In genomic region chr3:15646924-15647511, GRCh38 we compare ENCODE assay signal across 8 cellular contexts. TPM values are rescaled to one million over a fixed set of nuclear protein-coding genes. Genes with fewer than 3 reads are reported as not detected.
DNase-seq lines count a peak whose midpoint lies in the region; ATAC-seq and TF ChIP-seq lines count a peak whose summit lies in the region.

No MANE protein-coding gene starts in this region.

- peaks cover 36% of the 10 kb centered on the region for H3K4me1 Mint-ChIP-seq in T-helper 17 cell

- H3K27me3 ChIP-seq in sigmoid colon: no peaks in the 10 kb centered on the region

- no peak for TF ChIP-seq POLR2A in sigmoid colon (IDR thresholded peaks at IDR 0.05)

- WGBS in sigmoid colon, 2 donors: 64 to 83% methylated on average over 13 of the region's 13 CpGs

- H3K27ac ChIP-seq in sigmoid colon: peak overlapping the region; percentile 77 to 83 (median 82)

- H3K4me3 ChIP-seq in fibroblast of the aortic adventitia (ENCODE audit: low read depth, low read length) (peak overlapping the region; percentile 3), sigmoid colon (no peak overlapping the region)

- TF ChIP-seq EP300 in sigmoid colon (IDR thresholded peaks at IDR 0.05): peak in 2 of 4 donors; percentile 7 to 20

- no peak for TF ChIP-seq CTCF in fibroblast of the aortic adventitia (IDR thresholded peaks at IDR 0.05; ENCODE audit: insufficient read depth, low read length)
- TF ChIP-seq CTCF in sigmoid colon (IDR thresholded peaks at IDR 0.05): no peak

- intact Hi-C loops in sigmoid colon (cut with DNase I): loop anchor here (5.0 kb wide), 1 partner anchor 90 kb away; no protein-coding TSS in a partner anchor

- no peaks in the 10 kb centered on the region for H3K27me3 Mint-ChIP-seq in T-helper 17 cell

- peak overlapping the region; percentile 81 for H3K4me3 Mint-ChIP-seq in T-helper 17 cell

- DNase-seq in GM04503 (ENCODE audit: low read depth) (peak; percentile 99), T-helper 17 cell (no peak), fibroblast of the aortic adventitia (ENCODE audit: low read depth) (peak; percentile 100), sigmoid colon (peak; percentile 79), activated gamma-delta T cell (lab: John Stamatoyannopoulos, UW) (no peak), NOMO-1 treated with DMSO at 0.1 percent for 48 hours (lab: John Stamatoyannopoulos, UW; ENCODE audit: unreplicated experiment) (no peak), NCI-H345 (lab: John Stamatoyannopoulos, UW) (no peak)

- H3K4me1 ChIP-seq in sigmoid colon: peaks cover 0 to 36% (median 30%) of the 10 kb centered on the region in 4 donors

- ATAC-seq in HG02852 (IDR thresholded peaks at IDR 0.05; ENCODE audit: unreplicated experiment): peak; percentile 17
- ATAC-seq in T-helper 17 cell: peak; percentile 32

- H3K9me3 ChIP-seq in T-helper 17 cell (ENCODE audit: control insufficient read depth, low read length, poor library complexity, severe bottlenecking): no peaks in the 10 kb centered on the region
- no peaks in the 10 kb centered on the region for H3K9me3 ChIP-seq in sigmoid colon

- no peaks in the 10 kb centered on the region for H3K36me3 ChIP-seq in sigmoid colon

- H3K36me3 Mint-ChIP-seq in T-helper 17 cell (ENCODE audit: low read depth): peaks cover 6% of the 10 kb centered on the region

- peak overlapping the region; percentile 87 for H3K27ac Mint-ChIP-seq in T-helper 17 cell

RNA-seq across cellular contexts. Expression of gene BTD, which starts 45.5 kb away (rescaled TPM):
- 10 to 100 TPM; 17.3 to 21.2 TPM for total RNA-seq in T-helper 17 cell
- 19.7 and 38.8 TPM in 2 replicates for total RNA-seq in fibroblast of the aortic adventitia (ENCODE audit: low replicate concordance)
- total RNA-seq in sigmoid colon: 10 to 100 TPM; 23.5 to 35.5 (median 30.1) TPM
- polyA plus RNA-seq in sigmoid colon: 10 to 100 TPM in 1 of 3 donors, 1 to 10 TPM in 2; 6.6 to 13.5 (median 7.2) TPM

RNA-seq across cellular contexts. Expression of gene HACL1, which starts 45.6 kb away (rescaled TPM):
- 10 to 100 TPM; 34.4 to 41.0 TPM for total RNA-seq in T-helper 17 cell
- 32.4 and 48.9 TPM in 2 replicates for total RNA-seq in fibroblast of the aortic adventitia (ENCODE audit: low replicate concordance)
- total RNA-seq in sigmoid colon: 10 to 100 TPM; 15.5 to 24.7 (median 22.1) TPM
- polyA plus RNA-seq in sigmoid colon: 10 to 100 TPM; 10.9 to 13.4 (median 13.2) TPM

Comparison
In these comparisons a context has a peak if more than half of its experiments do, and no peak if none do; other contexts are left out.
1. DNase-seq: peak in GM04503 (single experiment), fibroblast of the aortic adventitia (single experiment) and sigmoid colon (single experiment); none in T-helper 17 cell (0 of 3), activated gamma-delta T cell (single experiment), NOMO-1 treated with DMSO at 0.1 percent for 48 hours (single experiment) and NCI-H345 (single experiment).